8 cellular contexts compared by ENCODE assay signal in the genomic region with DNA sequence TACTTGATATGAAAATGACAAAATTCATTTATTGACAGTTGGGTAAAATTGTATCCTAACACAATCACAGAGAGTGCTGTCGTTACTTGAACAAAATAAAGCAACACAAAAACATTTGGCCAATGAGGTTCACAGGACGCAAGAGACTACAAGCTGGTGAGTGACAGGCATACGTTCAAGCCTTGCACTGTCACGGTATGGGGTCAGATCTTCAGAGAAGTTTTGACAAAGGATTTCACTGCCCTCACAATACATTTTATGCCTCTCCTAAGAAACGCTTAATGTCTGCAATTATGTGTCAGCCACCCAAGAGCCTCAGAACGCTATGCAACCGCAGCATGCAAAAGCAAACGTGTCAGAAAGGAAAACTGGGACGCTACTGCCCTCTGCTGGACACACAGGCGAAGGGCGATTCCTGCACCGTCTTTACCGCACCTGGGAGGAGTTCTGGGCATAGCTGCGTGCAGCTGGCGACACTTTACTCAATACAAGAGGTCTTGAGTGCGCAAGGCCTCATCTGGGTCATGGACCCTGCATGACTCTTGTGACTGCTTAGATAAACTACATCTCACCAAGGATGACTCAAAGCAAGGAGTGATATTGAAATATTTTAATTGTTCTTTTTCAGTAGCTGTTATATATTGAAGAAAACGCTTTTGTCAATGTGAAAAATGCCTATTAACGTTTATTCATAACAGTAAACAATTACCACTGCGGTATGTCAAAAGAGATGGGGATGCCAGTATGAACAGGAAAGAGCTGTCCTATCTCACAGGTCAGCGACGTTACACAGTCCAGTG.
A peak's percentile ranks its signal among the peaks of the same experiment; 100 is the strongest.
DNase-seq lines count a peak whose midpoint lies in the region; ATAC-seq, FAIRE-seq and TF ChIP-seq lines count a peak whose summit lies in the region.

No MANE protein-coding gene starts in this region.

- H2BK12ac ChIP-seq in trophoblast cell (ENCODE audit: low read length) = no peak overlapping the region

- ATAC-seq in GM21717 (IDR thresholded peaks at IDR 0.05; ENCODE audit: unreplicated experiment) = peak; percentile 98
- peak; percentile 77 for ATAC-seq in aorta (ENCODE audit: low FRiP score)

- DNase-seq in GM03348 (ENCODE audit: low spot score) = peak; percentile 82
- peak; percentile 15 for DNase-seq in RCC 7860 (ENCODE audit: low spot score)
- DNase-seq in activated effector memory CD4-positive, alpha-beta T cell treated with Interleukin-2 at 50 U/mL for 16 hours = peak; percentile 2
- peak; percentile 46 for DNase-seq in germinal center (ENCODE audit: low spot score)
- DNase-seq in trophoblast cell = peak; percentile 54 to 84
- DNase-seq in aorta = peak; percentile 58 to 80

- H3K36me3 ChIP-seq in trophoblast cell (ENCODE audit: control insufficient read depth in 1 of 2, insufficient read depth in 2 of 2, low read length in 2 of 2) (no peaks in the 10 kb centered on the region), aorta (ENCODE audit: control insufficient read depth in 1 of 2, insufficient read depth in 2 of 2, low read length in 1 of 2) (no peaks in the 10 kb centered on the region)

- peak; percentile 89 for TF ChIP-seq RAD21 in Ishikawa (IDR thresholded peaks at IDR 0.05; ENCODE audit: low read depth)

- H3K9ac ChIP-seq in trophoblast cell (ENCODE audit: low read length) = no peak overlapping the region

- H3K79me1 ChIP-seq in trophoblast cell (ENCODE audit: low read length) = no peaks in the 10 kb centered on the region

- no peak overlapping the region for H3K23ac ChIP-seq in trophoblast cell (ENCODE audit: low read length)

- intact Hi-C loops in aorta (cut with DNase I) = no loop called here

- no peak overlapping the region for H3K4ac ChIP-seq in trophoblast cell (ENCODE audit: low read depth, low read length)

- no peak overlapping the region for H3K4me2 ChIP-seq in trophoblast cell (ENCODE audit: low read length)

- H4K12ac ChIP-seq in trophoblast cell (ENCODE audit: low read depth, low read length) = no peak overlapping the region

- no CpG with 5 or more reads among the region's 21 CpGs for WGBS in trophoblast cell (ENCODE audit: extremely low coverage, insufficient coverage, insufficient read length)
- WGBS in aorta, 2 donors = 21% methylated on average over 21 of the region's 21 CpGs

- no peak for FAIRE-seq in RCC 7860 (lab: Jason Lieb, UNC)

- H3K4me1 ChIP-seq in trophoblast cell (ENCODE audit: control insufficient read depth in 1 of 2, insufficient read depth in 2 of 2, low read length in 2 of 2) (no peaks in the 10 kb centered on the region), aorta (ENCODE audit: control insufficient read depth in 1 of 2, insufficient read depth in 2 of 2, low read length in 2 of 2) (no peaks in the 10 kb centered on the region)

- H3K14ac ChIP-seq in trophoblast cell (ENCODE audit: low read length) = no peak overlapping the region

- no peak overlapping the region for H2AFZ ChIP-seq in trophoblast cell (ENCODE audit: insufficient read depth, low read length, poor library complexity)

- no peak overlapping the region for H2BK120ac ChIP-seq in trophoblast cell (ENCODE audit: insufficient read depth, low read length, poor library complexity)

- H3K27me3 ChIP-seq in trophoblast cell (ENCODE audit: insufficient read depth, low read length) (no peaks in the 10 kb centered on the region), aorta (ENCODE audit: control insufficient read depth in 1 of 2, insufficient read depth in 2 of 2, low read length in 1 of 2) (no peaks in the 10 kb centered on the region)

- H3K79me2 ChIP-seq in trophoblast cell (ENCODE audit: control insufficient read depth, insufficient read depth, low read length, poor library complexity) = no peaks in the 10 kb centered on the region

- H4K91ac ChIP-seq in trophoblast cell (ENCODE audit: low read depth, low read length) = no peak overlapping the region

- H4K8ac ChIP-seq in trophoblast cell (ENCODE audit: low read depth, low read length) = no peak overlapping the region

- H3K27ac ChIP-seq in trophoblast cell (ENCODE audit: low read depth, low read length) = no peak overlapping the region
- H3K27ac ChIP-seq in aorta (ENCODE audit: low read depth in 1 of 2, low read length in 2 of 2) = no peak overlapping the region

- no peak for TF ChIP-seq EP300 in Ishikawa (IDR thresholded peaks at IDR 0.05; ENCODE audit: borderline replicate concordance)

- no peak overlapping the region for H2BK5ac ChIP-seq in trophoblast cell (ENCODE audit: low read depth, low read length, poor library complexity)

- no peak overlapping the region for H3K4me3 ChIP-seq in trophoblast cell (ENCODE audit: low read depth, low read length)
- H3K4me3 ChIP-seq in aorta (ENCODE audit: low read length in 2 of 2) = no peak overlapping the region

- no peak overlapping the region for H2AK5ac ChIP-seq in trophoblast cell (ENCODE audit: low read length)

- H3K9me3 ChIP-seq in trophoblast cell (ENCODE audit: insufficient read depth, low read depth, low read length) (no peaks in the 10 kb centered on the region), aorta (ENCODE audit: control insufficient read depth, low read length) (no peaks in the 10 kb centered on the region)

- no peak overlapping the region for H3K18ac ChIP-seq in trophoblast cell (ENCODE audit: low read length)

TF ChIP-seq in Ishikawa, 13 proteins besides CTCF, POLR2A, EP300 and RAD21:
- TF ChIP-seq TAF1 (IDR thresholded peaks at IDR 0.05; ENCODE audit: low read depth) = no peak
- TF ChIP-seq FOXM1 (IDR thresholded peaks at IDR 0.05; ENCODE audit: borderline replicate concordance, low read depth) = no peak
- TF ChIP-seq ZBTB7A (IDR thresholded peaks at IDR 0.05; ENCODE audit: low read depth) = no peak
- TF ChIP-seq, protein P1, sequence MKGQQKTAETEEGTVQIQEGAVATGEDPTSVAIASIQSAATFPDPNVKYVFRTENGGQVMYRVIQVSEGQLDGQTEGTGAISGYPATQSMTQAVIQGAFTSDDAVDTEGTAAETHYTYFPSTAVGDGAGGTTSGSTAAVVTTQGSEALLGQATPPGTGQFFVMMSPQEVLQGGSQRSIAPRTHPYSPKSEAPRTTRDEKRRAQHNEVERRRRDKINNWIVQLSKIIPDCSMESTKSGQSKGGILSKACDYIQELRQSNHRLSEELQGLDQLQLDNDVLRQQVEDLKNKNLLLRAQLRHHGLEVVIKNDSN (IDR thresholded peaks at IDR 0.05) = no peak

Comparison
In these comparisons a context has a peak if more than half of its experiments do, and no peak if none do; other contexts are left out.
1. DNase-seq: peak in every context shown above with its lines; median percentile 82 in GM03348; 69 in trophoblast cell; 69 in aorta; 46 in germinal center; 15 in RCC 7860; 2 in activated effector memory CD4-positive, alpha-beta T cell treated with Interleukin-2 at 50 U/mL for 16 hours.